9 cellular contexts compared by ENCODE assay signal in the genomic region with DNA sequence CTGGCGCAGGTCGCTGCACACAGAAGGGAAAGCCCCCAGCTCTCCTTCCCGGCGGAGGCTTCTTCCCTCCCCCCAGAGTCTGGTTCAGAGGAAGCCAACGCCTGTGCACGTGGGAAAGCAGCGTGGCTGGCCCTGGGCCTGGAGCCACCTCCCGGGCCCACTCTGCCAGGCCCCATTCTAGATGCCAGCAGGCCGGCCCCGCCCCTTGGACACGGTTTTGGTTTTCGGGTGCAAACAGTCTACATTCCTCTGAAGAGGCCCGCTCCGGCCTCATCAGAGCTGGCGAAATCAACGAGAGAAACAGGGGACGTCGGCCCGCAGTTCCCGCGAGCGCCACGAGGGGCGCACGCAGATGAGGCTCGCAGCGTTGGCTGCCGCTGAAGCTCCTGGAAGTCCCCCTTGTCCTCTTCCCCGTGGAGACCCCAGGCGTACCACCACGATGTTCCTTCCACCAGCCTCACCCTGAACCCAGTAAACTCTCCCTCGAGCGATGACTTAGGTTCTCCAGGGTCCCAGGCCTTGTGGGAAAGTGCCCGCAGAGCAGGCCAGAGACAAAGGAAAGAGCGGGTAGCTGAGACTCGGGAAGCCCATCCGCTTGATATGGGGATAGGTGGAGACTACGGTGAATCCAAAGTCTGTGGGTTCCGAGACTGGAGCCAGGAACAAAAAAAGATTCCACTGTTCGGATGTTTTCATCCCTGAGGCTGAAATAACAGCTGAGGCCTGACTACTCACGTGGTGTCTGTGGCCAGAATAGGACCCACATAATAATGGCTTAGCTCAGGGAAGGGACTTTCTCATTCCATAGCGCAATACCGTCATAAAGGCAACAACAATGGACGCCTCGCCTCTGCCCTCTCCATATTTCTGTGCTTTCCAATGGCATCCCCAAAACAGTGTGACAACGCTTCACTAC.
DNase-seq lines count a peak whose midpoint lies in the region; ATAC-seq, FAIRE-seq and TF ChIP-seq lines count a peak whose summit lies in the region.
"Had no signal": no experiment of that assay in that cellular context is flagged by ENCODE, and none has a peak within 500 bp of the region (broad histone marks: within the 10 kb centered on the region; RNA-seq: fewer than 3 reads in every experiment).

No MANE protein-coding gene starts in this region.

- DNase-seq in D721Med (ENCODE audit: insufficient read length, low spot score): no peak
- DNase-seq in activated CD8-positive, alpha-beta memory T cell treated with anti-CD3 and anti-CD28 coated beads, Interleukin-2, amount 10 ng/mL, durations not matched to agents 7 days and 5 days: peak; percentile 50
- DNase-seq in endothelial cell (ENCODE audit: low spot score): peak; percentile 81
- peak; percentile 42 to 79 for DNase-seq in mesothelial cell of epicardium (ENCODE audit: low spot score in 2 of 2, unreplicated experiment in 2 of 2)
- peak; percentile 4 to 14 for DNase-seq in stimulated activated CD8-positive, alpha-beta memory T cell treated with anti-CD3 and anti-CD28 coated beads, Interleukin-4, amount 100 ng/mL, for 4 hours (ENCODE audit: low read depth in 2 of 2, low spot score in 1 of 2)
- no peak for DNase-seq in NCI-H2107 treated with DMSO at 0.1 percent for 48 hours (lab: John Stamatoyannopoulos, UW; ENCODE audit: unreplicated experiment)

- no peaks in the 10 kb centered on the region for H3K27me3 ChIP-seq in KMS-11 (ENCODE audit: insufficient read depth, low read depth)

- H3K79me2 ChIP-seq in KMS-11 (ENCODE audit: insufficient read depth, low read depth): no peaks in the 10 kb centered on the region

- H3K4me1 Mint-ChIP-seq in activated CD8-positive, alpha-beta memory T cell treated with anti-CD3 and anti-CD28 coated beads, Interleukin-2, amount 10 ng/mL, durations not matched to agents 7 days and 5 days: peaks cover 5% of the 10 kb centered on the region
- H3K4me1 Mint-ChIP-seq in endothelial cell (ENCODE audit: unreplicated experiment): no peaks in the 10 kb centered on the region
- peaks cover 13% of the 10 kb centered on the region for H3K4me1 Mint-ChIP-seq in mesothelial cell of epicardium

- no peaks in the 10 kb centered on the region for H4K20me1 ChIP-seq in KMS-11 (ENCODE audit: insufficient read depth)

- H3K36me3 ChIP-seq in KMS-11 (ENCODE audit: insufficient read depth): no peaks in the 10 kb centered on the region

- no peaks in the 10 kb centered on the region for H3K9me3 Mint-ChIP-seq in activated CD8-positive, alpha-beta memory T cell treated with anti-CD3 and anti-CD28 coated beads, Interleukin-2, amount 10 ng/mL, durations not matched to agents 7 days and 5 days (ENCODE audit: low read depth)
- H3K9me3 Mint-ChIP-seq in endothelial cell (ENCODE audit: unreplicated experiment) (no peaks in the 10 kb centered on the region), mesothelial cell of epicardium (no peaks in the 10 kb centered on the region)
- H3K9me3 Mint-ChIP-seq: T-helper 1 cell treated with Interleukin-12 subunit alpha and Interleukin-12 subunit beta and Interleukin-4 antibody, amounts not matched to agents 30 μg/mL and 1 μg/mL, for 36 hours had no signal

- no peak overlapping the region for H3K4me3 ChIP-seq in KMS-11 (IDR thresholded peaks at IDR 0.05; ENCODE audit: insufficient read depth, low read depth, low read length)

- no peaks in the 10 kb centered on the region for H3K36me3 Mint-ChIP-seq in activated CD8-positive, alpha-beta memory T cell treated with anti-CD3 and anti-CD28 coated beads, Interleukin-2, amount 10 ng/mL, durations not matched to agents 7 days and 5 days
- H3K36me3 Mint-ChIP-seq in endothelial cell (ENCODE audit: low read depth, unreplicated experiment): no peaks in the 10 kb centered on the region
- no peaks in the 10 kb centered on the region for H3K36me3 Mint-ChIP-seq in mesothelial cell of epicardium

- H3K4me1 ChIP-seq in KMS-11 (ENCODE audit: low read depth, poor library complexity, severe bottlenecking): no peaks in the 10 kb centered on the region

- no peaks in the 10 kb centered on the region for H3K27me3 Mint-ChIP-seq in activated CD8-positive, alpha-beta memory T cell treated with anti-CD3 and anti-CD28 coated beads, Interleukin-2, amount 10 ng/mL, durations not matched to agents 7 days and 5 days
- peaks cover 4% of the 10 kb centered on the region for H3K27me3 Mint-ChIP-seq in endothelial cell (ENCODE audit: unreplicated experiment)
- peaks cover 2% of the 10 kb centered on the region for H3K27me3 Mint-ChIP-seq in mesothelial cell of epicardium (ENCODE audit: low read depth)

- no peak overlapping the region for H3K4me2 ChIP-seq in KMS-11

- FAIRE-seq in D721Med (lab: Jason Lieb, UNC): no peak

- TF ChIP-seq CTCF in D721Med (IDR thresholded peaks at IDR 0.05; ENCODE audit: insufficient read depth, missing control alignments): peak; percentile 66
- TF ChIP-seq CTCF in KMS-11 (conservative IDR thresholded peaks at IDR 0.05; ENCODE audit: low read depth, low read length): peak; percentile 35; the same call in 1 of the 2 replicates
- peak; percentile 98 for TF ChIP-seq CTCF in endothelial cell (IDR thresholded peaks at IDR 0.05; ENCODE audit: unreplicated experiment)
- peak; percentile 97 for TF ChIP-seq CTCF in mesothelial cell of epicardium (IDR thresholded peaks at IDR 0.05; ENCODE audit: unreplicated experiment)

- H3K27ac Mint-ChIP-seq in activated CD8-positive, alpha-beta memory T cell treated with anti-CD3 and anti-CD28 coated beads, Interleukin-2, amount 10 ng/mL, durations not matched to agents 7 days and 5 days: no peak overlapping the region
- no peak overlapping the region for H3K27ac Mint-ChIP-seq in endothelial cell (ENCODE audit: unreplicated experiment)
- H3K27ac Mint-ChIP-seq in mesothelial cell of epicardium: peak overlapping the region; percentile 53
- H3K27ac Mint-ChIP-seq: T-helper 1 cell treated with Interleukin-12 subunit alpha and Interleukin-12 subunit beta and Interleukin-4 antibody, amounts not matched to agents 30 μg/mL and 1 μg/mL, for 36 hours had no signal

- no peak overlapping the region for H3K9ac ChIP-seq in KMS-11

- no peak overlapping the region for H3K4me3 Mint-ChIP-seq in activated CD8-positive, alpha-beta memory T cell treated with anti-CD3 and anti-CD28 coated beads, Interleukin-2, amount 10 ng/mL, durations not matched to agents 7 days and 5 days
- H3K4me3 Mint-ChIP-seq in endothelial cell (ENCODE audit: unreplicated experiment) (no peak overlapping the region), mesothelial cell of epicardium (peak overlapping the region; percentile 59)
- H3K4me3 Mint-ChIP-seq: T-helper 1 cell treated with Interleukin-12 subunit alpha and Interleukin-12 subunit beta and Interleukin-4 antibody, amounts not matched to agents 30 μg/mL and 1 μg/mL, for 36 hours had no signal

- CTCF ChIA-PET in activated CD8-positive, alpha-beta memory T cell treated with anti-CD3 and anti-CD28 coated beads, Interleukin-2, amount 10 ng/mL, durations not matched to agents 7 days and 5 days (lab: Charles Lee): interaction anchor here (0.9 to 2.0 kb wide), 12 partner anchors 11 to 1140 kb away, joined by 3 to 8 read pairs (median 4); no protein-coding TSS in a partner anchor

- H3K27ac ChIP-seq in KMS-11: no peak overlapping the region

- ATAC-seq in GM21717 (IDR thresholded peaks at IDR 0.05; ENCODE audit: unreplicated experiment): peak; percentile 93
- ATAC-seq in activated CD8-positive, alpha-beta memory T cell treated with anti-CD3 and anti-CD28 coated beads, Interleukin-2, amount 10 ng/mL, durations not matched to agents 7 days and 5 days: peak; percentile 74

- no peak overlapping the region for H2AFZ ChIP-seq in KMS-11 (ENCODE audit: low read depth)

Comparison
In these comparisons a context has a peak if more than half of its experiments do, and no peak if none do; other contexts are left out.
1. DNase-seq: peak in activated CD8-positive, alpha-beta memory T cell treated with anti-CD3 and anti-CD28 coated beads, Interleukin-2, amount 10 ng/mL, durations not matched to agents 7 days and 5 days (single experiment), endothelial cell (single experiment), mesothelial cell of epicardium (2 of 2) and stimulated activated CD8-positive, alpha-beta memory T cell treated with anti-CD3 and anti-CD28 coated beads, Interleukin-4, amount 100 ng/mL, for 4 hours (2 of 2); none in D721Med (single experiment) and NCI-H2107 treated with DMSO at 0.1 percent for 48 hours (single experiment).
2. CTCF ChIP-seq: peak in every context shown above with its lines; median percentile 98 in endothelial cell; 97 in mesothelial cell of epicardium; 66 in D721Med; 35 in KMS-11.